In the genomic region with DNA sequence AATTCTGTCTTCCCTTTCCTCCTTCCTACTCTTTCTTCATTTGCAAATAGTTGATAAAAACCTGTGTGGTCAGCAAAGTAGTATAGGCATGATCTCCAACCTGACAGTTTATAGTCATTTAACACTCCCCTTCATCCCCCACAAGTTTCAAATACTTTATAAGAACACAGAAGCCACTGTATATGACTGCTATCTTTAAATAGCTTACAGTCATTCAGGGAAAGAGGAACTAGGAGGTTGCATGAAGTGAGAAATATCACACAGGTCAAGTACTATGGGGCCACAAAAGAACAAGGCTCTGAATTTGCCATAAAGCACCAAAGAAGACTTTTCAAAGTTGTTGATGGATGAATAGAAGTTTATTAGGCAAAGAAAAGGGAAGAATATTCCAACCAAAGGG, we compare ENCODE assay signal across 14 cellular contexts.
DNase-seq lines count a peak whose midpoint lies in the region; ATAC-seq lines count a peak whose summit lies in the region.
"Had no signal": no experiment of that assay in that cellular context is flagged by ENCODE, and none has a peak within 500 bp of the region (broad histone marks: within the 10 kb centered on the region; RNA-seq: fewer than 3 reads in every experiment).

No MANE protein-coding gene starts in this region.

- DNase-seq in NCI-H1930 (lab: John Stamatoyannopoulos, UW) (no peak), NCI-H2196 (lab: John Stamatoyannopoulos, UW; ENCODE audit: unreplicated experiment) (no peak), iPS-NIHi7 (ENCODE audit: extremely low spot score) (no peak)
- DNase-seq: activated T-cell treated with anti-CD3 and anti-CD28 coated beads, Interleukin-2, amount 50 U/mL, for 48 hours; effector memory CD8-positive, alpha-beta T cell; NCI-H510A treated with DMSO at 0.1 percent for 48 hours; occipital lobe; SJCRH30; stimulated activated CD4-positive, alpha-beta T cell treated with anti-CD3 and anti-CD28 coated beads, Interleukin-1b, Interleukin-23, amount 100 ng/mL, for 48 hours; stimulated activated naive CD8-positive, alpha-beta T cell treated with anti-CD3 and anti-CD28 coated beads, Interleukin-15, amount 100 ng/mL, for 72 hours had no signal

- no peaks in the 10 kb centered on the region for H3K4me1 Mint-ChIP-seq in stimulated activated memory B cell treated with anti-CD40 and anti-IgM and Interleukin-4, amounts not matched to agents 10 μg/mL and 1 μg/mL and 100 μg/mL, for 72 hours
- H3K4me1 Mint-ChIP-seq: stimulated activated naive CD8-positive, alpha-beta T cell treated with anti-CD3 and anti-CD28 coated beads, Interleukin-15, amount 100 ng/mL, for 72 hours had no signal

- no peak overlapping the region for H3K4me3 Mint-ChIP-seq in stimulated activated memory B cell treated with anti-CD40 and anti-IgM and Interleukin-4, amounts not matched to agents 10 μg/mL and 1 μg/mL and 100 μg/mL, for 72 hours
- H3K4me3 Mint-ChIP-seq: effector memory CD8-positive, alpha-beta T cell; stimulated activated naive CD8-positive, alpha-beta T cell treated with anti-CD3 and anti-CD28 coated beads, Interleukin-15, amount 100 ng/mL, for 72 hours had no signal

- no peaks in the 10 kb centered on the region for H3K9me3 Mint-ChIP-seq in stimulated activated memory B cell treated with anti-CD40 and anti-IgM and Interleukin-4, amounts not matched to agents 10 μg/mL and 1 μg/mL and 100 μg/mL, for 72 hours
- H3K9me3 Mint-ChIP-seq: stimulated activated naive CD8-positive, alpha-beta T cell treated with anti-CD3 and anti-CD28 coated beads, Interleukin-15, amount 100 ng/mL, for 72 hours had no signal

- H3K27me3 Mint-ChIP-seq in stimulated activated memory B cell treated with anti-CD40 and anti-IgM and Interleukin-4, amounts not matched to agents 10 μg/mL and 1 μg/mL and 100 μg/mL, for 72 hours = no peaks in the 10 kb centered on the region
- H3K27me3 Mint-ChIP-seq: effector memory CD8-positive, alpha-beta T cell; stimulated activated naive CD8-positive, alpha-beta T cell treated with anti-CD3 and anti-CD28 coated beads, Interleukin-15, amount 100 ng/mL, for 72 hours had no signal

- no peak overlapping the region for H3K27ac Mint-ChIP-seq in stimulated activated memory B cell treated with anti-CD40 and anti-IgM and Interleukin-4, amounts not matched to agents 10 μg/mL and 1 μg/mL and 100 μg/mL, for 72 hours
- H3K27ac Mint-ChIP-seq: effector memory CD8-positive, alpha-beta T cell; stimulated activated naive CD8-positive, alpha-beta T cell treated with anti-CD3 and anti-CD28 coated beads, Interleukin-15, amount 100 ng/mL, for 72 hours had no signal

- H3K36me3 Mint-ChIP-seq in stimulated activated memory B cell treated with anti-CD40 and anti-IgM and Interleukin-4, amounts not matched to agents 10 μg/mL and 1 μg/mL and 100 μg/mL, for 72 hours = no peaks in the 10 kb centered on the region

- ATAC-seq in GM19328 (IDR thresholded peaks at IDR 0.05; ENCODE audit: unreplicated experiment) (peak; percentile 88), HG02763 (IDR thresholded peaks at IDR 0.05; ENCODE audit: unreplicated experiment) (peak; percentile 78), HG03442 (IDR thresholded peaks at IDR 0.05; ENCODE audit: unreplicated experiment) (peak; percentile 99)
- ATAC-seq in stimulated activated memory B cell treated with anti-CD40 and anti-IgM and Interleukin-4, amounts not matched to agents 10 μg/mL and 1 μg/mL and 100 μg/mL, for 72 hours = peak; percentile 72
- ATAC-seq: effector memory CD8-positive, alpha-beta T cell; stimulated activated naive CD8-positive, alpha-beta T cell treated with anti-CD3 and anti-CD28 coated beads, Interleukin-15, amount 100 ng/mL, for 72 hours had no signal
